Comparison of ENCODE assay signal across 19 cellular contexts in genomic region chr20:31831771-31832306, GRCh38. TPM values are rescaled to one million over a fixed set of nuclear protein-coding genes. Genes with fewer than 3 reads are reported as not detected.
DNase-seq lines count a peak whose midpoint lies in the region; ATAC-seq, FAIRE-seq and TF ChIP-seq lines count a peak whose summit lies in the region.
"Had no signal": no experiment of that assay in that cellular context is flagged by ENCODE, and none has a peak within 500 bp of the region (broad histone marks: within the 10 kb centered on the region; RNA-seq: fewer than 3 reads in every experiment).

No MANE protein-coding gene starts in this region.

- H3K79me2 ChIP-seq in K562 (ENCODE audit: control insufficient read depth, insufficient read depth, low read length) (no peaks in the 10 kb centered on the region), PC-3 (ENCODE audit: low read length) (no peaks in the 10 kb centered on the region)

- TF ChIP-seq CTCF in K562 (IDR thresholded peaks at IDR 0.05 in 2 of 3, conservative IDR thresholded peaks at IDR 0.05 in 1 of 3; ENCODE audit: insufficient read depth in 2 of 3, low read depth in 1 of 3, low read length in 3 of 3) (no peak), psoas muscle (IDR thresholded peaks at IDR 0.05) (no peak), PC-3 (conservative IDR thresholded peaks at IDR 0.05; ENCODE audit: low read depth, low read length) (no peak), Peyer's patch (IDR thresholded peaks at IDR 0.05) (no peak)

- H3K9me3 ChIP-seq in K562 (replicated peaks; ENCODE audit: control insufficient read depth, insufficient read depth, low read depth, low read length) (no peaks in the 10 kb centered on the region), psoas muscle (no peaks in the 10 kb centered on the region), PC-3 (ENCODE audit: low read length) (no peaks in the 10 kb centered on the region), Peyer's patch (no peaks in the 10 kb centered on the region)
- H3K9me3 ChIP-seq: HAP-1 had no signal

- no peak for TF ChIP-seq EP300 in K562 (IDR thresholded peaks at IDR 0.05; ENCODE audit: low read length)

- H3K9me1 ChIP-seq in K562 (ENCODE audit: control insufficient read depth, insufficient read depth, low read length): no peaks in the 10 kb centered on the region

- H3K36me3 ChIP-seq in K562 (ENCODE audit: control insufficient read depth, insufficient read depth, low read length) (no peaks in the 10 kb centered on the region), psoas muscle (ENCODE audit: insufficient read depth in 1 of 2, low read depth in 1 of 2) (peaks cover 0 to 86% of the 10 kb centered on the region in 2 donors), PC-3 (ENCODE audit: low read depth, low read length) (no peaks in the 10 kb centered on the region), Peyer's patch (no peaks in the 10 kb centered on the region)
- H3K36me3 ChIP-seq: HAP-1 had no signal

- H3K27ac ChIP-seq in K562 (ENCODE audit: extremely low read depth, low read depth, low read length) (no peak overlapping the region), psoas muscle (peak overlapping the region; percentile 23), PC-3 (ENCODE audit: low read length) (no peak overlapping the region), Peyer's patch (no peak overlapping the region)

- H3K27me3 ChIP-seq in K562 (ENCODE audit: control insufficient read depth in 2 of 2, insufficient read depth in 2 of 2, low read length in 2 of 2) (peaks cover 0 to under 1% of the 10 kb centered on the region in 2 experiments; a peak in 1 of 5 replicates), psoas muscle (ENCODE audit: insufficient read depth in 3 of 3, low read length in 2 of 3) (no peaks in the 10 kb centered on the region), PC-3 (ENCODE audit: low read length) (no peaks in the 10 kb centered on the region), Peyer's patch (no peaks in the 10 kb centered on the region)

- DNase-seq in activated T-cell treated with anti-CD3 and anti-CD28 coated beads, Interleukin-2, amount 50 U/mL, for 24 hours: no peak
- no peak for DNase-seq in activated T-cell treated with anti-CD3 and anti-CD28 coated beads, Interleukin-2, amount 50 U/mL, for 48 hours
- DNase-seq in K562 (ENCODE audit: extremely low read depth in 1 of 4, low spot score in 3 of 4): no peak
- DNase-seq in psoas muscle: peak in 1 of 2 donors; percentile 50
- DNase-seq in DMS53 treated with DMSO at 0.1 percent for 48 hours (lab: John Stamatoyannopoulos, UW; ENCODE audit: unreplicated experiment): no peak
- no peak for DNase-seq in PC-3
- DNase-seq in Peyer's patch: no peak
- DNase-seq: ACHN; C1 segment of cervical spinal cord; Calu3; CD4-positive, alpha-beta T cell; DMS79 treated with DMSO at 0.1 percent for 48 hours; EL; GOT3 had no signal

- H3K27ac Mint-ChIP-seq in activated T-cell treated with anti-CD3 and anti-CD28 coated beads, Interleukin-2, amount 50 U/mL, for 24 hours: peak overlapping the region; percentile 18
- H3K27ac Mint-ChIP-seq: CD4-positive, alpha-beta T cell had no signal

- TF ChIP-seq RAD21 in K562 (CRISPR knock-in tag; conservative IDR thresholded peaks at IDR 0.05 in 1 of 2, IDR thresholded peaks at IDR 0.05 in 1 of 2): no peak

- H3K9me2 ChIP-seq in PC-3 (replicated peaks; ENCODE audit: low read length): no peaks in the 10 kb centered on the region

- BruUV-seq in K562 (replicated peaks; lab: Mats Ljungman, UMichigan): no TSS peak
- BruUV-seq in PC-3 (replicated peaks; lab: Mats Ljungman, UMichigan): no TSS peak

- no peaks in the 10 kb centered on the region for H3K27me3 Mint-ChIP-seq in activated T-cell treated with anti-CD3 and anti-CD28 coated beads, Interleukin-2, amount 50 U/mL, for 24 hours
- H3K27me3 Mint-ChIP-seq: CD4-positive, alpha-beta T cell had no signal

- H3K9ac ChIP-seq in K562 (ENCODE audit: insufficient read depth in 1 of 2, low read depth in 2 of 2, low read length in 2 of 2) (no peak overlapping the region), PC-3 (ENCODE audit: low read length) (no peak overlapping the region)

- H3K4me1 ChIP-seq in K562 (replicated peaks in 1 of 2; ENCODE audit: control insufficient read depth in 2 of 2, insufficient read depth in 2 of 2, low read length in 2 of 2) (peaks cover 15 to 34% of the 10 kb centered on the region in 2 experiments), psoas muscle (peaks cover 32% of the 10 kb centered on the region), PC-3 (ENCODE audit: insufficient read depth, low read length) (peaks cover 17% of the 10 kb centered on the region), Peyer's patch (peaks cover 0 to 18% (median 6%) of the 10 kb centered on the region in 4 donors)
- H3K4me1 ChIP-seq: HAP-1 had no signal

- no peaks in the 10 kb centered on the region for H3K36me3 Mint-ChIP-seq in activated T-cell treated with anti-CD3 and anti-CD28 coated beads, Interleukin-2, amount 50 U/mL, for 24 hours (ENCODE audit: low read depth)

- H3K4me2 ChIP-seq in K562 (ENCODE audit: insufficient read depth, low read length) (no peak overlapping the region), PC-3 (ENCODE audit: low read length) (no peak overlapping the region)

- WGBS in K562 (ENCODE audit: insufficient coverage, low coverage, missing lambda C conversion rate): 77% methylated on average over 14 of the region's 17 CpGs
- 44 to 71% (median 46%) methylated on average over 16 to 17 of the region's 17 CpGs for WGBS in psoas muscle, 3 donors

- POLR2A ChIA-PET in K562 (lab: Yijun Ruan, JAX) (interaction anchor here (0.5 kb wide), 2 partner anchors 11 to 495 kb away, joined by 3 to 4 read pairs; no protein-coding TSS in a partner anchor), PC-3 (lab: Charles Lee; ENCODE audit: unreplicated experiment) (no interaction called here)

- intact Hi-C loops in K562 (cut with micrococcal nuclease) (loop anchor here (5.0 kb wide), 1 partner anchor 105 kb away; no protein-coding TSS in a partner anchor), psoas muscle (cut with DNase I) (no loop called here), PC-3 (cut with micrococcal nuclease) (no loop called here)

- in situ Hi-C loops in K562 (cut with MboI): loop anchor here (25.0 kb wide), 1 partner anchor 830 kb away; the partner anchor contains the start of gene C20orf203

- 0 out of 2 replicates have a peak, but pooled peaks cover 6% of the 10 kb centered on the region for H4K20me1 ChIP-seq in K562 (replicated peaks; ENCODE audit: control insufficient read depth, insufficient read depth, low read length)
- H4K20me1 ChIP-seq in PC-3 (ENCODE audit: low read length): 0 out of 2 replicates have a peak, but pooled peaks cover 3% of the 10 kb centered on the region

- no peak for FAIRE-seq in K562 (lab: Jason Lieb, UNC)
- FAIRE-seq: G401.6, GM12891 had no signal

- no peaks in the 10 kb centered on the region for H3F3A ChIP-seq in PC-3 (ENCODE audit: low read length, unreplicated experiment)

- CTCF ChIA-PET in K562 (lab: Yijun Ruan, JAX; ENCODE audit: low intra/inter-chr PET ratio) (no interaction called here), PC-3 (lab: Charles Lee) (no interaction called here)

- H3K4me3 ChIP-seq in K562 (no peak overlapping the region), psoas muscle (no peak overlapping the region), PC-3 (ENCODE audit: low read length) (no peak overlapping the region), Peyer's patch (no peak overlapping the region)
- H3K4me3 ChIP-seq: HAP-1 had no signal

- TF ChIP-seq POLR2A in K562 (conservative IDR thresholded peaks at IDR 0.05): no peak
- TF ChIP-seq POLR2A in Peyer's patch (IDR thresholded peaks at IDR 0.05): no peak

- H2AFZ ChIP-seq in K562 (ENCODE audit: low read depth, low read length): no peak overlapping the region
- H2AFZ ChIP-seq in PC-3 (ENCODE audit: low read length): no peak overlapping the region

- no peak overlapping the region for H3K4me3 Mint-ChIP-seq in activated T-cell treated with anti-CD3 and anti-CD28 coated beads, Interleukin-2, amount 50 U/mL, for 24 hours
- H3K4me3 Mint-ChIP-seq: CD4-positive, alpha-beta T cell had no signal

- no peak for ATAC-seq in K562
- no peak for ATAC-seq in psoas muscle
- no peak for ATAC-seq in PC-3

- peaks cover 7% of the 10 kb centered on the region for H3K4me1 Mint-ChIP-seq in activated T-cell treated with anti-CD3 and anti-CD28 coated beads, Interleukin-2, amount 50 U/mL, for 24 hours (ENCODE audit: low read depth)

- no peaks in the 10 kb centered on the region for H3K9me3 Mint-ChIP-seq in activated T-cell treated with anti-CD3 and anti-CD28 coated beads, Interleukin-2, amount 50 U/mL, for 24 hours
- H3K9me3 Mint-ChIP-seq: CD4-positive, alpha-beta T cell had no signal

RNA-seq across cellular contexts. Expression of gene MYLK2, which starts 12.7 kb away (rescaled TPM):
- total RNA-seq in K562 (2011; cell fraction: chromatin; rRNA removed; ENCODE audit: low replicate concordance): 0.53 and 0.69 TPM in 2 replicates
- total RNA-seq in K562 (2011; cell fraction: nucleolus; rRNA removed): 0.33 and 0.79 TPM in 2 replicates
- total RNA-seq in K562 (2011; cell fraction: nucleoplasm; rRNA removed): 0.31 and 0.44 TPM in 2 replicates
- 0.33 and 0.45 TPM in 2 replicates for total RNA-seq in K562 (2014; rRNA removed)
- total RNA-seq in K562 (2014; rRNA removed; fragmentation: Illumina TruSeq; extraction: Trizol): 0.07 and 0.10 TPM in 2 replicates
- total RNA-seq in K562 (2015; rRNA removed; fragmentation: Illumina TruSeq; extraction: Trizol): 0.18 and 0.30 TPM in 2 replicates
- 0.25 and 0.53 TPM in 2 replicates for total RNA-seq in K562 (2021)
- polyA plus RNA-seq in K562 (2011; rRNA removed): 0.15 and 0.22 TPM in 2 replicates
- 0.13 and 0.18 TPM in 2 replicates for polyA plus RNA-seq in K562 (2011; cell fraction: cytosol; rRNA removed)
- polyA plus RNA-seq in K562 (2011; cell fraction: nucleus; rRNA removed): 0.79 and 0.84 TPM in 2 replicates
- polyA plus RNA-seq in K562 (2012): 0.25 and 0.43 TPM in 2 replicates
- 0.12 and 0.26 TPM in 2 replicates for polyA plus RNA-seq in K562 (2014; fragmentation: Illumina TruSeq; extraction: Trizol)
- not detected for polyA plus RNA-seq in K562 (2014; fragmentation: Nextera tagmentation; extraction: Ambion mirVana)
- 0.28 and 0.41 TPM in 2 replicates for polyA plus RNA-seq in K562 (2014; rRNA removed)
- 0.11 and 0.18 TPM in 2 replicates for polyA minus RNA-seq in K562 (2011; rRNA and poly(A)+ RNA removed)
- polyA minus RNA-seq in K562 (2011; cell fraction: cytosol; rRNA and poly(A)+ RNA removed): not detected in 2 replicates
- polyA minus RNA-seq in K562 (2011; cell fraction: nucleus; rRNA and poly(A)+ RNA removed): 0.13 and 0.78 TPM in 2 replicates
- total RNA-seq in psoas muscle: 100 to 1,000 TPM in 2 of 4 donors, 10 to 100 TPM in 2; 55.8 to 144 (median 102) TPM
- polyA plus RNA-seq in psoas muscle: 100 to 1,000 TPM in 1 of 3 donors, 10 to 100 TPM in 2; 30.6 to 273 (median 91.4) TPM
- total RNA-seq in PC-3 (2014; rRNA removed): 1.7 TPM in 2 replicates
- under 1 TPM in 1 of 4 donors, not detected in 3; 0.57 TPM for total RNA-seq in Peyer's patch
- total RNA-seq: CD4-positive, alpha-beta T cell had no signal

RNA-seq across cellular contexts. Expression of gene FOXS1, which starts 13.6 kb away (rescaled TPM):
- total RNA-seq in K562 (2011; cell fraction: chromatin; rRNA removed; ENCODE audit: low replicate concordance): not detected in 2 replicates
- total RNA-seq in K562 (2011; cell fraction: nucleolus; rRNA removed): not detected in 2 replicates
- total RNA-seq in K562 (2011; cell fraction: nucleoplasm; rRNA removed): not detected in 2 replicates
- total RNA-seq in K562 (2014; rRNA removed) (not detected in 2 replicates), K562 (2014; rRNA removed; fragmentation: Illumina TruSeq; extraction: Trizol) (not detected in 2 replicates), K562 (2015; rRNA removed; fragmentation: Illumina TruSeq; extraction: Trizol) (not detected in 2 replicates), K562 (2021) (not detected in 2 replicates), psoas muscle (1 to 10 TPM in 2 of 4 donors, under 1 TPM in 2; 0.59 to 3.8 (median 1.2) TPM), PC-3 (2014; rRNA removed) (not detected in 2 replicates), Peyer's patch (not detected)
- polyA plus RNA-seq in K562 (2011; rRNA removed) (not detected in 2 replicates), K562 (2014; fragmentation: Illumina TruSeq; extraction: Trizol) (not detected in 2 replicates), K562 (2014; fragmentation: Nextera tagmentation; extraction: Ambion mirVana) (not detected), K562 (2014; rRNA removed) (not detected in 2 replicates), psoas muscle (1 to 10 TPM in 1 of 3 donors, under 1 TPM in 2; 0.65 to 1.3 (median 0.87) TPM)
- polyA plus RNA-seq in K562 (2011; cell fraction: cytosol; rRNA removed): not detected in 2 replicates
- not detected in 2 replicates for polyA plus RNA-seq in K562 (2011; cell fraction: nucleus; rRNA removed)
- polyA plus RNA-seq in K562 (2012): not detected in 2 replicates
- not detected in 2 replicates for polyA minus RNA-seq in K562 (2011; rRNA and poly(A)+ RNA removed)
- polyA minus RNA-seq in K562 (2011; cell fraction: cytosol; rRNA and poly(A)+ RNA removed): not detected in 2 replicates
- not detected in 2 replicates for polyA minus RNA-seq in K562 (2011; cell fraction: nucleus; rRNA and poly(A)+ RNA removed)
- total RNA-seq: A172; Calu3; CD4-positive, alpha-beta T cell had no signal

RNA-seq across cellular contexts. Expression of gene DUSP15, which starts 38.5 kb away (rescaled TPM):
- 0.53 TPM in 1 of 2 replicates, not detected in the other for total RNA-seq in K562 (2011; cell fraction: chromatin; rRNA removed; ENCODE audit: low replicate concordance)
- 0.33 and 0.39 TPM in 2 replicates for total RNA-seq in K562 (2011; cell fraction: nucleolus; rRNA removed)
- total RNA-seq in K562 (2011; cell fraction: nucleoplasm; rRNA removed): 0.29 and 0.84 TPM in 2 replicates
- total RNA-seq in K562 (2014; rRNA removed) (not detected in 2 replicates), K562 (2014; rRNA removed; fragmentation: Illumina TruSeq; extraction: Trizol) (not detected in 2 replicates), K562 (2015; rRNA removed; fragmentation: Illumina TruSeq; extraction: Trizol) (not detected in 2 replicates), K562 (2021) (not detected in 2 replicates), psoas muscle (under 1 TPM in 1 of 4 donors, not detected in 3; 0.51 TPM), PC-3 (2014; rRNA removed) (not detected in 2 replicates), Peyer's patch (10 to 100 TPM in 1 of 4 donors, 1 to 10 TPM in 2, under 1 TPM in 1; 0.53 to 19.8 (median 2.3) TPM)
- polyA plus RNA-seq in K562 (2011; rRNA removed) (not detected in 2 replicates), K562 (2014; fragmentation: Illumina TruSeq; extraction: Trizol) (not detected in 2 replicates), K562 (2014; fragmentation: Nextera tagmentation; extraction: Ambion mirVana) (not detected), K562 (2014; rRNA removed) (0.34 and 0.66 TPM in 2 replicates), psoas muscle (under 1 TPM; 0.04 to 0.22 (median 0.17) TPM)
- 0.09 and 0.16 TPM in 2 replicates for polyA plus RNA-seq in K562 (2011; cell fraction: cytosol; rRNA removed)
- polyA plus RNA-seq in K562 (2011; cell fraction: nucleus; rRNA removed): 0.15 and 0.28 TPM in 2 replicates
- 0.22 TPM in 1 of 2 replicates, not detected in the other for polyA plus RNA-seq in K562 (2012)
- not detected in 2 replicates for polyA minus RNA-seq in K562 (2011; rRNA and poly(A)+ RNA removed)
- polyA minus RNA-seq in K562 (2011; cell fraction: cytosol; rRNA and poly(A)+ RNA removed): not detected in 2 replicates
- polyA minus RNA-seq in K562 (2011; cell fraction: nucleus; rRNA and poly(A)+ RNA removed): not detected in 2 replicates
- total RNA-seq: Calu3; CD4-positive, alpha-beta T cell; HT1080 had no signal

RNA-seq across cellular contexts. Expression of gene TTLL9, which starts 38.6 kb away (rescaled TPM):
- total RNA-seq in K562 (2011; cell fraction: chromatin; rRNA removed; ENCODE audit: low replicate concordance): not detected in 2 replicates
- not detected in 2 replicates for total RNA-seq in K562 (2011; cell fraction: nucleolus; rRNA removed)
- total RNA-seq in K562 (2011; cell fraction: nucleoplasm; rRNA removed): not detected in 2 replicates
- total RNA-seq in K562 (2014; rRNA removed): not detected in 2 replicates
- total RNA-seq in K562 (2014; rRNA removed; fragmentation: Illumina TruSeq; extraction: Trizol): not detected in 2 replicates
- not detected in 2 replicates for total RNA-seq in K562 (2015; rRNA removed; fragmentation: Illumina TruSeq; extraction: Trizol)
- not detected in 2 replicates for total RNA-seq in K562 (2021)
- not detected in 2 replicates for polyA plus RNA-seq in K562 (2011; rRNA removed)
- polyA plus RNA-seq in K562 (2011; cell fraction: cytosol; rRNA removed): not detected in 2 replicates
- polyA plus RNA-seq in K562 (2011; cell fraction: nucleus; rRNA removed): not detected in 2 replicates
- polyA plus RNA-seq in K562 (2012): not detected in 2 replicates
- not detected in 2 replicates for polyA plus RNA-seq in K562 (2014; fragmentation: Illumina TruSeq; extraction: Trizol)
- polyA plus RNA-seq in K562 (2014; fragmentation: Nextera tagmentation; extraction: Ambion mirVana): under 1 TPM in 1 of 2 experiments, not detected in 1; 0.06 TPM
- polyA plus RNA-seq in K562 (2014; rRNA removed): 0.07 TPM in 1 of 2 replicates, not detected in the other
- polyA minus RNA-seq in K562 (2011; rRNA and poly(A)+ RNA removed): not detected in 2 replicates
- not detected in 2 replicates for polyA minus RNA-seq in K562 (2011; cell fraction: cytosol; rRNA and poly(A)+ RNA removed)
- not detected in 2 replicates for polyA minus RNA-seq in K562 (2011; cell fraction: nucleus; rRNA and poly(A)+ RNA removed)
- not detected for total RNA-seq in psoas muscle
- under 1 TPM in 1 of 3 donors, not detected in 2; 0.01 TPM for polyA plus RNA-seq in psoas muscle
- not detected in 2 replicates for total RNA-seq in PC-3 (2014; rRNA removed)
- 1 to 10 TPM in 1 of 4 donors, under 1 TPM in 1, not detected in 2; 0.47 to 1.7 TPM for total RNA-seq in Peyer's patch
- total RNA-seq: Calu3; CD4-positive, alpha-beta T cell; HT1080 had no signal

Comparison
In these comparisons a context has a peak if more than half of its experiments do, and no peak if none do; other contexts are left out.
1. RNA of gene MYLK2, which starts 12.7 kb away (total RNA-seq): 55.8 to 144 TPM in psoas muscle; 1.7 TPM in PC-3, 0.07 to 0.79 TPM in K562 and 0.57 TPM in Peyer's patch; every median in the first group is over 10 times any median in the second.